Comparison of ENCODE assay signal across 13 cellular contexts in genomic region chr12:1279050-1279449, GRCh38.
DNase-seq lines count a peak whose midpoint lies in the region; ATAC-seq and TF ChIP-seq lines count a peak whose summit lies in the region.
"Had no signal": no experiment of that assay in that cellular context is flagged by ENCODE, and none has a peak within 500 bp of the region (broad histone marks: within the 10 kb centered on the region; RNA-seq: fewer than 3 reads in every experiment).

No MANE protein-coding gene starts in this region.

- peaks cover 15% of the 10 kb centered on the region for H3K4me1 Mint-ChIP-seq in WTC11

- no peaks in the 10 kb centered on the region for H3K27me3 ChIP-seq in PC-3 (ENCODE audit: low read length)
- H3K27me3 ChIP-seq: BLaER1 had no signal

- no peaks in the 10 kb centered on the region for H3K9me2 ChIP-seq in PC-3 (replicated peaks; ENCODE audit: low read length)

- no peak overlapping the region for H3K9ac ChIP-seq in PC-3 (ENCODE audit: low read length)
- H3K9ac ChIP-seq: BLaER1 had no signal

- H3K79me2 ChIP-seq in PC-3 (ENCODE audit: low read length), result no peaks in the 10 kb centered on the region

- H3K4me3 ChIP-seq in PC-3 (ENCODE audit: low read length) (no peak overlapping the region), fibroblast of the aortic adventitia (ENCODE audit: low read depth, low read length) (no peak overlapping the region)
- H3K4me3 ChIP-seq: BLaER1 had no signal

- H3K27me3 Mint-ChIP-seq in WTC11 (ENCODE audit: low read depth), result no peaks in the 10 kb centered on the region

- no peaks in the 10 kb centered on the region for H3K36me3 ChIP-seq in PC-3 (ENCODE audit: low read depth, low read length)

- H3K27ac ChIP-seq in C4-2B, result no peak overlapping the region
- no peak overlapping the region for H3K27ac ChIP-seq in PC-3 (ENCODE audit: low read length)
- H3K27ac ChIP-seq: BLaER1, HL-60 had no signal

- CTCF ChIA-PET in PC-3 (lab: Charles Lee), result no interaction called here
- CTCF ChIA-PET in WTC11 (lab: Charles Lee), result no interaction called here

- DNase-seq in GM10266 (ENCODE audit: extremely low spot score) (no peak), PC-3 (peak; percentile 6), fibroblast of the aortic adventitia (ENCODE audit: low read depth) (peak; percentile 11), SW 1271 (lab: John Stamatoyannopoulos, UW) (no peak), RKO (ENCODE audit: low spot score) (no peak), WTC11 (ENCODE audit: low spot score) (no peak), SIG-M5 treated with dmso at 0.1 percent for 504 hours (lab: John Stamatoyannopoulos, UW; ENCODE audit: unreplicated experiment) (no peak)
- DNase-seq: activated CD4-positive, alpha-beta T cell treated with anti-CD3 and anti-CD28 coated beads, Interleukin-2, amount 50 U/mL, for 48 hours; NCI-H2081; Right ventricle myocardium superior had no signal

- H4K20me1 ChIP-seq in PC-3 (ENCODE audit: low read length), result no peaks in the 10 kb centered on the region
- H4K20me1 ChIP-seq: BLaER1 had no signal

- no peak overlapping the region for H3K4me2 ChIP-seq in PC-3 (ENCODE audit: low read length)

- H2AFZ ChIP-seq in PC-3 (ENCODE audit: low read length), result no peak overlapping the region

- intact Hi-C loops in PC-3 (cut with micrococcal nuclease), result loop anchor here (10.0 kb wide), 1 partner anchor 266 kb away; no protein-coding TSS in a partner anchor

- H3K9me3 Mint-ChIP-seq in WTC11, result no peaks in the 10 kb centered on the region

- H3K36me3 Mint-ChIP-seq in WTC11, result no peaks in the 10 kb centered on the region

- POLR2A ChIA-PET in PC-3 (lab: Charles Lee; ENCODE audit: unreplicated experiment), result no interaction called here
- POLR2A ChIA-PET in WTC11 (lab: Charles Lee), result no interaction called here

- no peak overlapping the region for H3K4me3 Mint-ChIP-seq in WTC11

- ATAC-seq in PC-3 (no peak), WTC11 (no peak)

- no peak overlapping the region for H3K27ac Mint-ChIP-seq in WTC11

- TF ChIP-seq CTCF in C4-2B (conservative IDR thresholded peaks at IDR 0.05) (peak; percentile 17), GM10266 (IDR thresholded peaks at IDR 0.05; ENCODE audit: control insufficient read depth, insufficient read depth, low read depth, missing control alignments) (peak; percentile 3), PC-3 (conservative IDR thresholded peaks at IDR 0.05; ENCODE audit: low read depth, low read length) (peak; percentile 39), fibroblast of the aortic adventitia (IDR thresholded peaks at IDR 0.05; ENCODE audit: insufficient read depth, low read length) (peak; percentile 14), WTC11 (IDR thresholded peaks at IDR 0.05) (no peak)

- peaks cover 10% of the 10 kb centered on the region for H3K4me1 ChIP-seq in PC-3 (ENCODE audit: insufficient read depth, low read length)

- H3F3A ChIP-seq in PC-3 (ENCODE audit: low read length, unreplicated experiment), result no peaks in the 10 kb centered on the region

- H3K9me3 ChIP-seq in PC-3 (ENCODE audit: low read length), result no peaks in the 10 kb centered on the region
- H3K9me3 ChIP-seq: BLaER1 had no signal

- BruUV-seq in PC-3 (replicated peaks; lab: Mats Ljungman, UMichigan), result no TSS peak

TF ChIP-seq in WTC11, 78 proteins besides CTCF, POLR2A, EP300 and RAD21:
- TF ChIP-seq FOXJ3 (CRISPR knock-in tag; IDR thresholded peaks at IDR 0.05; ENCODE audit: borderline replicate concordance), result no peak
- TF ChIP-seq KAT7 (CRISPR knock-in tag; IDR thresholded peaks at IDR 0.05; ENCODE audit: borderline replicate concordance), result no peak

Comparison
In these comparisons a context has a peak if more than half of its experiments do, and no peak if none do; other contexts are left out.
1. DNase-seq: peak in PC-3 (single experiment) and fibroblast of the aortic adventitia (single experiment); none in GM10266 (single experiment), SW 1271 (0 of 2), RKO (single experiment), WTC11 (single experiment) and SIG-M5 treated with dmso at 0.1 percent for 504 hours (single experiment).